Comparison of ENCODE assay signal across 1 cellular context in genomic region chr13:20525144-20525600, GRCh38.
TF ChIP-seq lines count a peak whose summit lies in the region.

No MANE protein-coding gene starts in this region.

TF ChIP-seq in HEK293, 187 proteins besides CTCF, POLR2A, EP300 and RAD21 (continued from another document and continues in another):
- TF ChIP-seq, protein P1, sequence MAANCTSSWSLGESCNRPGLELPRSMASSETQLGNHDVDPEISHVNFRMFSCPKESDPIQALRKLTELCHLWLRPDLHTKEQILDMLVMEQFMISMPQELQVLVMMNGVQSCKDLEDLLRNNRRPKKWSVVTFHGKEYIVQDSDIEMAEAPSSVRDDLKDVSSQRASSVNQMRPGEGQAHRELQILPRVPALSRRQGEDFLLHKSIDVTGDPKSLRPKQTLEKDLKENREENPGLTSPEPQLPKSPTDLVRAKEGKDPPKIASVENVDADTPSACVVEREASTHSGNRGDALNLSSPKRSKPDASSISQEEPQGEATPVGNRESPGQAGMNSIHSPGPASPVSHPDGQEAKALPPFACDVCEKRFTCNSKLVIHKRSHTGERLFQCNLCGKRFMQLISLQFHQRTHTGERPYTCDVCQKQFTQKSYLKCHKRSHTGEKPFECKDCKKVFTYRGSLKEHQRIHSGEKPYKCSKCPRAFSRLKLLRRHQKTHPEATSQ (tag by site-specific recombination; IDR thresholded peaks at IDR 0.05), result no peak
- TF ChIP-seq ZNF155 (tag by site-specific recombination; IDR thresholded peaks at IDR 0.05) (no peak), WT1 (tag by site-specific recombination; IDR thresholded peaks at IDR 0.05) (no peak), PRDM4 (tag by site-specific recombination; IDR thresholded peaks at IDR 0.05) (no peak), ZNF837 (tag by site-specific recombination; IDR thresholded peaks at IDR 0.05) (no peak), ZNF19 (tag by site-specific recombination; IDR thresholded peaks at IDR 0.05; ENCODE audit: low read depth) (no peak), ZNF585B (tag by site-specific recombination; IDR thresholded peaks at IDR 0.05) (no peak), ZNF112 (tag by site-specific recombination; IDR thresholded peaks at IDR 0.05) (no peak), MYNN (tag by site-specific recombination; IDR thresholded peaks at IDR 0.05; ENCODE audit: borderline replicate concordance) (no peak), ZSCAN18 (tag by site-specific recombination; IDR thresholded peaks at IDR 0.05) (no peak), GLIS1 (tag by site-specific recombination; IDR thresholded peaks at IDR 0.05) (peak; percentile 76), ZBTB17 (tag by site-specific recombination; IDR thresholded peaks at IDR 0.05) (no peak), ZNF561 (tag by site-specific recombination; IDR thresholded peaks at IDR 0.05; ENCODE audit: borderline replicate concordance) (no peak), GFI1B (tag by site-specific recombination; IDR thresholded peaks at IDR 0.05) (no peak), ZNF792 (tag by site-specific recombination; IDR thresholded peaks at IDR 0.05) (0 out of 2 replicates have a peak, but pooled peaks have one; percentile 37), ZBTB26 (tag by site-specific recombination; optimal IDR thresholded peaks at IDR 0.05) (no peak), TSHZ1 (tag by site-specific recombination; IDR thresholded peaks at IDR 0.05; ENCODE audit: borderline replicate concordance) (no peak), BCL11B (tag by site-specific recombination; IDR thresholded peaks at IDR 0.05; ENCODE audit: low read depth) (no peak), ZNF404 (tag by site-specific recombination; IDR thresholded peaks at IDR 0.05) (no peak), ZNF449 (tag by site-specific recombination; IDR thresholded peaks at IDR 0.05) (no peak), HOXD13 (CRISPR knock-in tag; IDR thresholded peaks at IDR 0.05; ENCODE audit: borderline replicate concordance) (no peak), ZNF645 (tag by site-specific recombination; IDR thresholded peaks at IDR 0.05) (no peak), GLI2 (tag by site-specific recombination; IDR thresholded peaks at IDR 0.05; ENCODE audit: borderline replicate concordance, low read depth) (no peak), ZBTB8A (tag by site-specific recombination; IDR thresholded peaks at IDR 0.05) (peak; percentile 65; the same call in 1 of the 2 replicates), ZNF221 (tag by site-specific recombination; IDR thresholded peaks at IDR 0.05; ENCODE audit: borderline replicate concordance) (no peak), ZNF157 (tag by site-specific recombination; IDR thresholded peaks at IDR 0.05) (no peak), ZNF423 (tag by site-specific recombination; IDR thresholded peaks at IDR 0.05) (no peak), YY2 (tag by site-specific recombination; IDR thresholded peaks at IDR 0.05) (no peak), ZFHX2 (tag by site-specific recombination; conservative IDR thresholded peaks at IDR 0.05) (no peak), KLF17 (tag by site-specific recombination; IDR thresholded peaks at IDR 0.05) (no peak), ZNF302 (tag by site-specific recombination; IDR thresholded peaks at IDR 0.05; ENCODE audit: low read depth) (no peak), ZNF658 (tag by site-specific recombination; IDR thresholded peaks at IDR 0.05) (no peak), ZNF133 (tag by site-specific recombination; IDR thresholded peaks at IDR 0.05) (no peak), ZNF501 (tag by site-specific recombination; IDR thresholded peaks at IDR 0.05) (no peak), TCF7L2 (IDR thresholded peaks at IDR 0.05; ENCODE audit: borderline replicate concordance, low read depth, low read length) (no peak), ZEB2 (tag by site-specific recombination; IDR thresholded peaks at IDR 0.05) (no peak), SCRT2 (tag by site-specific recombination; IDR thresholded peaks at IDR 0.05) (peak; percentile 85), ZNF560 (tag by site-specific recombination; IDR thresholded peaks at IDR 0.05; ENCODE audit: borderline replicate concordance) (no peak), ZNF114 (tag by site-specific recombination; IDR thresholded peaks at IDR 0.05) (no peak), ZNF18 (tag by site-specific recombination; IDR thresholded peaks at IDR 0.05) (no peak), ZNF600 (tag by site-specific recombination; IDR thresholded peaks at IDR 0.05) (0 out of 2 replicates have a peak, but pooled peaks have one; percentile 23)
- TF ChIP-seq, protein P2, sequence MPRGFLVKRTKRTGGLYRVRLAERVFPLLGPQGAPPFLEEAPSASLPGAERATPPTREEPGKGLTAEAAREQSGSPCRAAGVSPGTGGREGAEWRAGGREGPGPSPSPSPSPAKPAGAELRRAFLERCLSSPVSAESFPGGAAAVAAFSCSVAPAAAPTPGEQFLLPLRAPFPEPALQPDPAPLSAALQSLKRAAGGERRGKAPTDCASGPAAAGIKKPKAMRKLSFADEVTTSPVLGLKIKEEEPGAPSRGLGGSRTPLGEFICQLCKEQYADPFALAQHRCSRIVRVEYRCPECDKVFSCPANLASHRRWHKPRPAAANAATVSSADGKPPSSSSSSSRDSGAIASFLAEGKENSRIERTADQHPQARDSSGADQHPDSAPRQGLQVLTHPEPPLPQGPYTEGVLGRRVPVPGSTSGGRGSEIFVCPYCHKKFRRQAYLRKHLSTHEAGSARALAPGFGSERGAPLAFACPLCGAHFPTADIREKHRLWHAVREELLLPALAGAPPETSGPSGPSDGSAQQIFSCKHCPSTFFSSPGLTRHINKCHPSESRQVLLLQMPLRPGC (tag by site-specific recombination; IDR thresholded peaks at IDR 0.05), result no peak
- TF ChIP-seq, protein P3, sequence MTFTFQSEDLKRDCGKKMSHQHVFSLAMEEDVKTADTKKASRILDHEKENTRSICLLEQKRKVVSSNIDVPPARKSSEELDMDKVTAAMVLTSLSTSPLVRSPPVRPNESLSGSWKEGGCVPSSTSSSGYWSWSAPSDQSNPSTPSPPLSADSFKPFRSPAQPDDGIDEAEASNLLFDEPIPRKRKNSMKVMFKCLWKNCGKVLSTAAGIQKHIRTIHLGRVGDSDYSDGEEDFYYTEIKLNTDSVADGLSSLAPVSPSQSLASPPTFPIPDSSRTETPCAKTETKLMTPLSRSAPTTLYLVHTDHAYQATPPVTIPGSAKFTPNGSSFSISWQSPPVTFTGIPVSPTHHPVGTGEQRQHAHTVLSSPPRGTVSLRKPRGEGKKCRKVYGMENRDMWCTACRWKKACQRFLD (tag by site-specific recombination; IDR thresholded peaks at IDR 0.05), result no peak
